ENCODE assay signal across 9 cellular contexts in the genomic region with DNA sequence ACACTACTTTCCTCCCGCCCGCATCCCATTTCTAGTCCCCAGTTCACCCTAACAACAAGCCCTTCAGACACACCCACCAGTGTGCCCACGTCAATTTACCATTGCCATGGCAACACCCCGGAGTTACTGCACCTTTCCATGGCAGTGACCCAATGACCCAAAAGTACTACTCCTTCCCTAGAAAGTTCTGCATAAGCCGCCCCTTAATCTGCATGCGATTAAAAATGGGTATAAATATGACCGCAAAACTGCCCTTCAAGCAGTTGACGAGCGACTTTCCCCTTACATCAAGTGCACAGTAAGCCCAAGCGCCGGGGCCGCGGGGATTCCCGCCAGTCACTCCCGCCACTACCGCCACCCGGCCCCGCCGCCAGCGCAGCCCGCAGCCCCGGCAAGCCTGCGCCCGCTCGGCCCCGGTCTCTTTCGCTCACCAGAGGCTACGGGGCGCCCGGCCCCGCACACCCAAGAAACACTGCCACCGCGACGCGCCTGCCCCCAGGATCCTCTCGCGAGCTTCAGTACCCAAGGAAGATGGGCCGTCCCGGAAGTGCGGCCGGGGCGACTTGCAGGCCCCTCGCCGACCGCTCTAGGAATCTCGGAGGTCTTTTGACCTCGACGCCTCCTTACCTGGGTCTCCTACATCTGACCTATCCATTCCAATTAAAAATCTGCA. TPM values are rescaled to one million over a fixed set of nuclear protein-coding genes. Genes with fewer than 3 reads are reported as not detected.
A peak's percentile ranks its signal among the peaks of the same experiment; 100 is the strongest.
DNase-seq lines count a peak whose midpoint lies in the region; ATAC-seq and TF ChIP-seq lines count a peak whose summit lies in the region.
"Had no signal": no experiment of that assay in that cellular context is flagged by ENCODE, and none has a peak within 500 bp of the region (broad histone marks: within the 10 kb centered on the region; RNA-seq: fewer than 3 reads in every experiment).

No MANE protein-coding gene starts in this region.

- CTCF ChIA-PET in activated CD8-positive, alpha-beta memory T cell treated with anti-CD3 and anti-CD28 coated beads, Interleukin-2, amount 10 ng/mL, durations not matched to agents 7 days and 5 days (lab: Charles Lee): no interaction called here

- peaks cover 32% of the 10 kb centered on the region for H3K36me3 Mint-ChIP-seq in activated CD8-positive, alpha-beta memory T cell treated with anti-CD3 and anti-CD28 coated beads, Interleukin-2, amount 10 ng/mL, durations not matched to agents 7 days and 5 days
- H3K36me3 Mint-ChIP-seq in mesothelial cell of epicardium: peaks cover 38% of the 10 kb centered on the region

- TF ChIP-seq CTCF in epithelial cell of esophagus (IDR thresholded peaks at IDR 0.05; ENCODE audit: insufficient read depth, low read depth, low read length, missing control alignments): no peak
- no peak for TF ChIP-seq CTCF in mesothelial cell of epicardium (IDR thresholded peaks at IDR 0.05; ENCODE audit: unreplicated experiment)

- peak; percentile 65 for ATAC-seq in activated CD8-positive, alpha-beta memory T cell treated with anti-CD3 and anti-CD28 coated beads, Interleukin-2, amount 10 ng/mL, durations not matched to agents 7 days and 5 days
- ATAC-seq: Panc1 had no signal

- H3K9me3 Mint-ChIP-seq in activated CD8-positive, alpha-beta memory T cell treated with anti-CD3 and anti-CD28 coated beads, Interleukin-2, amount 10 ng/mL, durations not matched to agents 7 days and 5 days (ENCODE audit: low read depth): peaks cover 34% of the 10 kb centered on the region
- peaks cover 64% of the 10 kb centered on the region for H3K9me3 Mint-ChIP-seq in mesothelial cell of epicardium

- DNase-seq in Daoy (ENCODE audit: low read depth): peak; percentile 72
- DNase-seq in HCEC 1CT: peak; percentile 51
- peak; percentile 84 for DNase-seq in NCI-H345 (lab: John Stamatoyannopoulos, UW)
- DNase-seq in activated CD8-positive, alpha-beta memory T cell treated with anti-CD3 and anti-CD28 coated beads, Interleukin-2, amount 10 ng/mL, durations not matched to agents 7 days and 5 days: peak; percentile 66
- peak; percentile 89 for DNase-seq in epithelial cell of esophagus (ENCODE audit: low read depth)
- DNase-seq in mesothelial cell of epicardium (ENCODE audit: low spot score in 2 of 2, unreplicated experiment in 2 of 2): peak; percentile 37 to 69
- peak; percentile 10 for DNase-seq in stimulated activated CD8-positive, alpha-beta memory T cell treated with anti-CD3 and anti-CD28 coated beads, Interleukin-15, amount 100 ng/mL, for 24 hours (ENCODE audit: low read depth)
- no peak for DNase-seq in NCI-H2107 (lab: John Stamatoyannopoulos, UW)

- H3K27me3 Mint-ChIP-seq in activated CD8-positive, alpha-beta memory T cell treated with anti-CD3 and anti-CD28 coated beads, Interleukin-2, amount 10 ng/mL, durations not matched to agents 7 days and 5 days: peaks cover 8% of the 10 kb centered on the region
- H3K27me3 Mint-ChIP-seq in mesothelial cell of epicardium (ENCODE audit: low read depth): peaks cover 6% of the 10 kb centered on the region

- peak overlapping the region; percentile 63 for H3K4me3 Mint-ChIP-seq in activated CD8-positive, alpha-beta memory T cell treated with anti-CD3 and anti-CD28 coated beads, Interleukin-2, amount 10 ng/mL, durations not matched to agents 7 days and 5 days
- peak overlapping the region; percentile 73 for H3K4me3 Mint-ChIP-seq in mesothelial cell of epicardium

- H3K4me3 ChIP-seq in epithelial cell of esophagus (ENCODE audit: low read length): peak overlapping the region; percentile 66

- peaks cover 7% of the 10 kb centered on the region for H3K4me1 Mint-ChIP-seq in activated CD8-positive, alpha-beta memory T cell treated with anti-CD3 and anti-CD28 coated beads, Interleukin-2, amount 10 ng/mL, durations not matched to agents 7 days and 5 days
- H3K4me1 Mint-ChIP-seq in mesothelial cell of epicardium: peaks cover 5% of the 10 kb centered on the region

- no peak overlapping the region for H3K27ac Mint-ChIP-seq in activated CD8-positive, alpha-beta memory T cell treated with anti-CD3 and anti-CD28 coated beads, Interleukin-2, amount 10 ng/mL, durations not matched to agents 7 days and 5 days
- H3K27ac Mint-ChIP-seq in mesothelial cell of epicardium: peak overlapping the region; percentile 48

RNA-seq across cellular contexts. Expression of gene ZNF502, which starts 27.2 kb away (rescaled TPM):
- total RNA-seq in Daoy (2014; rRNA removed; shearing (Covaris generic)): 3.6 and 5.7 TPM in 2 replicates
- 1 to 10 TPM; 1.1 to 1.3 TPM for total RNA-seq in activated CD8-positive, alpha-beta memory T cell treated with anti-CD3 and anti-CD28 coated beads, Interleukin-2, amount 10 ng/mL, durations not matched to agents 7 days and 5 days
- total RNA-seq in mesothelial cell of epicardium: not detected in 3 replicates

RNA-seq across cellular contexts. Expression of gene ZNF35, which starts 36.7 kb away (rescaled TPM):
- total RNA-seq in Daoy (2014; rRNA removed; shearing (Covaris generic)): 13.7 and 17.4 TPM in 2 replicates
- 1 to 10 TPM; 4.8 to 6.2 TPM for total RNA-seq in activated CD8-positive, alpha-beta memory T cell treated with anti-CD3 and anti-CD28 coated beads, Interleukin-2, amount 10 ng/mL, durations not matched to agents 7 days and 5 days
- total RNA-seq in mesothelial cell of epicardium: 20.9 to 24.0 TPM (median 22.6 TPM) in 3 replicates

RNA-seq across cellular contexts. Expression of gene ZNF501, which starts 44.2 kb away (rescaled TPM):
- 1.3 and 2.7 TPM in 2 replicates for total RNA-seq in Daoy (2014; rRNA removed; shearing (Covaris generic))
- total RNA-seq in activated CD8-positive, alpha-beta memory T cell treated with anti-CD3 and anti-CD28 coated beads, Interleukin-2, amount 10 ng/mL, durations not matched to agents 7 days and 5 days: 1 to 10 TPM; 1.1 to 2.5 TPM
- 4.0 to 6.2 TPM (median 4.8 TPM) in 3 replicates for total RNA-seq in mesothelial cell of epicardium
